Comparison of ENCODE assay signal across 19 cellular contexts in genomic region chr2:46923011-46923669, GRCh38. TPM values are rescaled to one million over a fixed set of nuclear protein-coding genes. Genes with fewer than 3 reads are reported as not detected.
A peak's percentile ranks its signal among the peaks of the same experiment; 100 is the strongest.
DNase-seq lines count a peak whose midpoint lies in the region; ATAC-seq and TF ChIP-seq lines count a peak whose summit lies in the region.
"Had no signal": no experiment of that assay in that cellular context is flagged by ENCODE, and none has a peak within 500 bp of the region (broad histone marks: within the 10 kb centered on the region; RNA-seq: fewer than 3 reads in every experiment).

No MANE protein-coding gene starts in this region.

- H3K27me3 ChIP-seq in SK-N-SH (ENCODE audit: insufficient read depth) (no peaks in the 10 kb centered on the region), colonic mucosa (no peaks in the 10 kb centered on the region)
- H3K27me3 ChIP-seq: pancreas, thyroid gland had no signal

- H3K36me3 ChIP-seq in SK-N-SH (replicated peaks in 1 of 2; ENCODE audit: control insufficient read depth in 1 of 2, insufficient read depth in 2 of 2, low read length in 1 of 2), result peaks cover 0 to 8% of the 10 kb centered on the region in 2 experiments
- H3K36me3 ChIP-seq in colonic mucosa, result no peaks in the 10 kb centered on the region
- H3K36me3 ChIP-seq: pancreas, thyroid gland had no signal

- H3K9ac ChIP-seq in SK-N-SH, result no peak overlapping the region
- no peak overlapping the region for H3K9ac ChIP-seq in colonic mucosa (ENCODE audit: low read depth in 2 of 2, low read length in 2 of 2)

- no peak overlapping the region for H3K27ac ChIP-seq in SK-N-SH (ENCODE audit: low read depth in 2 of 2, low read length in 1 of 2)
- peak overlapping the region; percentile 20 for H3K27ac ChIP-seq in colonic mucosa
- H3K27ac ChIP-seq: C4-2B, pancreas, thyroid gland had no signal

- no peaks in the 10 kb centered on the region for H4K20me1 ChIP-seq in SK-N-SH (ENCODE audit: insufficient read depth)

- H3F3A ChIP-seq in SK-N-SH (replicated peaks; ENCODE audit: insufficient read depth), result no peaks in the 10 kb centered on the region

- H3K4me1 ChIP-seq in SK-N-SH (ENCODE audit: control insufficient read depth in 1 of 2, insufficient read depth in 2 of 2, low read depth in 1 of 2, low read length in 1 of 2) (peaks cover 0 to 7% of the 10 kb centered on the region in 2 experiments; a peak in 1 of 4 replicates), colonic mucosa (no peaks in the 10 kb centered on the region)
- H3K4me1 ChIP-seq: pancreas, thyroid gland had no signal

- H3K79me2 ChIP-seq in SK-N-SH (ENCODE audit: insufficient read depth), result no peaks in the 10 kb centered on the region; the same call in 1 of the 2 replicates

- H3K9me3 ChIP-seq in SK-N-SH (peaks cover 17% of the 10 kb centered on the region), colonic mucosa (no peaks in the 10 kb centered on the region)
- H3K9me3 ChIP-seq: pancreas, thyroid gland had no signal

- DNase-seq in SK-N-SH (no peak), LHCN-M2 (ENCODE audit: low read depth) (peak; percentile 72), colonic mucosa (peak; percentile 46), renal cortical epithelial cell (ENCODE audit: low read depth) (peak; percentile 38), midbrain (lab: John Stamatoyannopoulos, UW) (no peak), NCI-H187 (lab: John Stamatoyannopoulos, UW) (no peak)
- DNase-seq: activated effector memory CD4-positive, alpha-beta T cell treated with anti-CD3 and anti-CD28 coated beads, Interleukin-2, amount 50 U/mL, for 16 hours; H9; hippocampal formation; IMR-90; NCI-H1105; NCI-H2171 treated with DMSO at 0.1 percent for 48 hours; pancreas; stimulated activated CD4-positive, alpha-beta T cell treated with anti-CD3 and anti-CD28 coated beads, Interleukin-4, amount 100 ng/mL, for 4 hours; thyroid gland had no signal

- H2AFZ ChIP-seq in SK-N-SH (ENCODE audit: low read depth), result no peak overlapping the region

- CTCF ChIA-PET in SK-N-SH (lab: Yijun Ruan, JAX), result interaction anchor here (0.6 to 12.2 kb wide), 5 partner anchors 10 to 904 kb away, joined by 3 to 107 read pairs (median 4); no protein-coding TSS in a partner anchor

- H3K4me2 ChIP-seq in SK-N-SH, result no peak overlapping the region

- no peak for TF ChIP-seq EP300 in SK-N-SH (IDR thresholded peaks at IDR 0.05; ENCODE audit: borderline replicate concordance in 1 of 2, low read depth in 1 of 2, low read length in 1 of 2)

- POLR2A ChIA-PET in SK-N-SH (lab: Yijun Ruan, JAX), result no interaction called here

- intact Hi-C loops in colonic mucosa (cut with DNase I), result no loop called here

- no peak for TF ChIP-seq RAD21 in SK-N-SH (IDR thresholded peaks at IDR 0.05; ENCODE audit: low read length)

- no peaks in the 10 kb centered on the region for H3K9me2 ChIP-seq in SK-N-SH

- H3K4me3 ChIP-seq in SK-N-SH (ENCODE audit: low read depth in 2 of 2, low read length in 1 of 2), result no peak overlapping the region
- H3K4me3 ChIP-seq in colonic mucosa, result no peak overlapping the region
- H3K4me3 ChIP-seq: pancreas, thyroid gland had no signal

- WGBS in SK-N-SH (ENCODE audit: low lambda C conversion rate), result 94% methylated on average over 1 of the region's 1 CpG

- no peak for TF ChIP-seq CTCF in SK-N-SH (IDR thresholded peaks at IDR 0.05)
- no peak for TF ChIP-seq CTCF in colonic mucosa (IDR thresholded peaks at IDR 0.05)

- ATAC-seq in SK-N-SH treated with all-trans-retinoic acid at 6 μM for 48 hours (no peak), GM19452 (IDR thresholded peaks at IDR 0.05; ENCODE audit: unreplicated experiment) (no peak)
- ATAC-seq: esophagus mucosa, pancreas had no signal

TF ChIP-seq in SK-N-SH, 30 proteins besides CTCF, POLR2A, EP300 and RAD21:
- TF ChIP-seq, protein P1, sequence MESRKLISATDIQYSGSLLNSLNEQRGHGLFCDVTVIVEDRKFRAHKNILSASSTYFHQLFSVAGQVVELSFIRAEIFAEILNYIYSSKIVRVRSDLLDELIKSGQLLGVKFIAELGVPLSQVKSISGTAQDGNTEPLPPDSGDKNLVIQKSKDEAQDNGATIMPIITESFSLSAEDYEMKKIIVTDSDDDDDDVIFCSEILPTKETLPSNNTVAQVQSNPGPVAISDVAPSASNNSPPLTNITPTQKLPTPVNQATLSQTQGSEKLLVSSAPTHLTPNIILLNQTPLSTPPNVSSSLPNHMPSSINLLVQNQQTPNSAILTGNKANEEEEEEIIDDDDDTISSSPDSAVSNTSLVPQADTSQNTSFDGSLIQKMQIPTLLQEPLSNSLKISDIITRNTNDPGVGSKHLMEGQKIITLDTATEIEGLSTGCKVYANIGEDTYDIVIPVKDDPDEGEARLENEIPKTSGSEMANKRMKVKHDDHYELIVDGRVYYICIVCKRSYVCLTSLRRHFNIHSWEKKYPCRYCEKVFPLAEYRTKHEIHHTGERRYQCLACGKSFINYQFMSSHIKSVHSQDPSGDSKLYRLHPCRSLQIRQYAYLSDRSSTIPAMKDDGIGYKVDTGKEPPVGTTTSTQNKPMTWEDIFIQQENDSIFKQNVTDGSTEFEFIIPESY (IDR thresholded peaks at IDR 0.05; ENCODE audit: borderline replicate concordance, low read depth), result no peak
- peak; percentile 19; the same call in 1 of the 2 replicates for TF ChIP-seq PBX3 (IDR thresholded peaks at IDR 0.05)
TF ChIP-seq in SK-N-SH: peak in this region for 1.

TF ChIP-seq in SK-N-SH treated with all-trans-retinoic acid at 6 μM for 48 hours, 23 proteins besides CTCF, POLR2A, EP300 and RAD21:
- TF ChIP-seq RARB (CRISPR knock-in tag; IDR thresholded peaks at IDR 0.05), result no peak
- TF ChIP-seq, protein P2, sequence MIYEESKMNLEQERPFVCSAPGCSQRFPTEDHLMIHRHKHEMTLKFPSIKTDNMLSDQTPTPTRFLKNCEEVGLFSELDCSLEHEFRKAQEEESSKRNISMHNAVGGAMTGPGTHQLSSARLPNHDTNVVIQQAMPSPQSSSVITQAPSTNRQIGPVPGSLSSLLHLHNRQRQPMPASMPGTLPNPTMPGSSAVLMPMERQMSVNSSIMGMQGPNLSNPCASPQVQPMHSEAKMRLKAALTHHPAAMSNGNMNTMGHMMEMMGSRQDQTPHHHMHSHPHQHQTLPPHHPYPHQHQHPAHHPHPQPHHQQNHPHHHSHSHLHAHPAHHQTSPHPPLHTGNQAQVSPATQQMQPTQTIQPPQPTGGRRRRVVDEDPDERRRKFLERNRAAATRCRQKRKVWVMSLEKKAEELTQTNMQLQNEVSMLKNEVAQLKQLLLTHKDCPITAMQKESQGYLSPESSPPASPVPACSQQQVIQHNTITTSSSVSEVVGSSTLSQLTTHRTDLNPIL (CRISPR knock-in tag; IDR thresholded peaks at IDR 0.05; ENCODE audit: low read depth), result no peak
- TF ChIP-seq ZC3H10 (CRISPR knock-in tag; IDR thresholded peaks at IDR 0.05), result no peak
- TF ChIP-seq ESRRG (CRISPR knock-in tag; IDR thresholded peaks at IDR 0.05), result no peak
- TF ChIP-seq CSDC2 (CRISPR knock-in tag; IDR thresholded peaks at IDR 0.05), result no peak
- no peak for TF ChIP-seq GLIS3 (CRISPR knock-in tag; IDR thresholded peaks at IDR 0.05)
- no peak for TF ChIP-seq ZNF70 (CRISPR knock-in tag; IDR thresholded peaks at IDR 0.05)
- no peak for TF ChIP-seq SNAI2 (CRISPR knock-in tag; IDR thresholded peaks at IDR 0.05)

RNA-seq across cellular contexts. Expression of gene MCFD2, which starts 7.5 kb away (rescaled TPM):
- polyA plus RNA-seq in SK-N-SH (2012; rRNA removed), result 88.2 and 123 TPM in 2 replicates
- 123 and 126 TPM in 2 replicates for polyA plus RNA-seq in SK-N-SH (2012; cell fraction: cytosol; rRNA removed)
- 41.1 and 69.7 TPM in 2 replicates for polyA plus RNA-seq in SK-N-SH (2012; cell fraction: nucleus; rRNA removed)
- 219 and 228 TPM in 2 replicates for total RNA-seq in LHCN-M2 (2014; rRNA removed)
- polyA plus RNA-seq in LHCN-M2 (2012), result 85.9 TPM
- 10 to 100 TPM; 44.0 to 54.8 TPM for total RNA-seq in colonic mucosa
- total RNA-seq in renal cortical epithelial cell, result 90.1 and 103 TPM in 2 replicates

RNA-seq across cellular contexts. Expression of gene TTC7A, which starts 17.9 kb away (rescaled TPM):
- polyA plus RNA-seq in SK-N-SH (2012; rRNA removed), result 9.3 and 12.8 TPM in 2 replicates
- 5.3 and 7.9 TPM in 2 replicates for polyA plus RNA-seq in SK-N-SH (2012; cell fraction: cytosol; rRNA removed)
- 45.7 and 49.6 TPM in 2 replicates for polyA plus RNA-seq in SK-N-SH (2012; cell fraction: nucleus; rRNA removed)
- 12.9 and 15.0 TPM in 2 replicates for total RNA-seq in LHCN-M2 (2014; rRNA removed)
- polyA plus RNA-seq in LHCN-M2 (2012), result 12.6 TPM
- 10 to 100 TPM; 28.5 to 28.7 TPM for total RNA-seq in colonic mucosa
- total RNA-seq in renal cortical epithelial cell, result 19.8 and 30.7 TPM in 2 replicates

Comparison
In these comparisons a context has a peak if more than half of its experiments do, and no peak if none do; other contexts are left out.
1. DNase-seq: peak in LHCN-M2 (single experiment), colonic mucosa (single experiment) and renal cortical epithelial cell (single experiment); none in SK-N-SH (single experiment), midbrain (single experiment) and NCI-H187 (0 of 2).